32 cellular contexts compared by ENCODE assay signal in genomic region chr5:38342261-38342660, GRCh38.
A peak's percentile ranks its signal among the peaks of the same experiment; 100 is the strongest.
DNase-seq lines count a peak whose midpoint lies in the region; ATAC-seq and TF ChIP-seq lines count a peak whose summit lies in the region.
"Had no signal": no experiment of that assay in that cellular context is flagged by ENCODE, and none has a peak within 500 bp of the region (broad histone marks: within the 10 kb centered on the region; RNA-seq: fewer than 3 reads in every experiment).

No MANE protein-coding gene starts in this region.

- WGBS in SK-N-SH (ENCODE audit: low lambda C conversion rate) = 9% methylated on average over 2 of the region's 2 CpGs
- 9 to 83% methylated on average over 1 to 2 of the region's 2 CpGs for WGBS in endodermal cell (ENCODE audit: insufficient coverage in 1 of 2, insufficient read length in 1 of 2), 2 experiments
- no CpG with 5 or more reads among the region's 2 CpGs for WGBS in mesendoderm (ENCODE audit: extremely low coverage, insufficient coverage, low lambda C conversion rate)

- H3K27ac Mint-ChIP-seq in endodermal cell = peak overlapping the region; percentile 95
- H3K27ac Mint-ChIP-seq: B cell; CD14-positive monocyte; CD4-positive, alpha-beta memory T cell; CD4-positive, alpha-beta T cell; CD4-positive, CD25-positive, alpha-beta regulatory T cell; CD8-positive, alpha-beta memory T cell; CD8-positive, alpha-beta T cell had no signal

- H3K23ac ChIP-seq in mesendoderm (ENCODE audit: low read length) = no peak overlapping the region

- H3K56ac ChIP-seq in mesendoderm (ENCODE audit: low read length) = peak overlapping the region; percentile 73

- H3K27ac ChIP-seq in SK-N-SH (ENCODE audit: low read depth in 2 of 2, low read length in 1 of 2) (no peak overlapping the region), endodermal cell (ENCODE audit: low read depth, low read length) (no peak overlapping the region), mesendoderm (ENCODE audit: low read depth, low read length) (peak overlapping the region; percentile 68)
- H3K27ac ChIP-seq: 22Rv1; A549; BLaER1; BLaER1 treated with 17β-estradiol and CSF1 and Interleukin-3, amounts not matched to agents 10 nM and 100 nM; C4-2B had no signal

- ATAC-seq in SK-N-SH treated with all-trans-retinoic acid at 6 μM for 48 hours (no peak), GM21423 (IDR thresholded peaks at IDR 0.05; ENCODE audit: unreplicated experiment) (no peak), GM19467 (IDR thresholded peaks at IDR 0.05; ENCODE audit: unreplicated experiment) (no peak)
- ATAC-seq: A549; CD8-positive, alpha-beta T cell had no signal

- H3K4me3 Mint-ChIP-seq in endodermal cell = peak overlapping the region; percentile 82
- H3K4me3 Mint-ChIP-seq: B cell; CD14-positive monocyte; CD4-positive, alpha-beta memory T cell; CD4-positive, alpha-beta T cell; CD4-positive, CD25-positive, alpha-beta regulatory T cell; CD8-positive, alpha-beta memory T cell; CD8-positive, alpha-beta T cell had no signal

- TF ChIP-seq CTCF in SK-N-SH (IDR thresholded peaks at IDR 0.05) (no peak), endodermal cell (conservative IDR thresholded peaks at IDR 0.05) (no peak)

- no peaks in the 10 kb centered on the region for H3K79me1 ChIP-seq in mesendoderm (ENCODE audit: low read length)

- TF ChIP-seq RAD21 in SK-N-SH (IDR thresholded peaks at IDR 0.05; ENCODE audit: low read length) = no peak

- no peak overlapping the region for H3K4me2 ChIP-seq in SK-N-SH
- peak overlapping the region; percentile 4 for H3K4me2 ChIP-seq in mesendoderm (ENCODE audit: low read length)
- H3K4me2 ChIP-seq: A549; BLaER1; BLaER1 treated with 17β-estradiol and CSF1 and Interleukin-3, amounts not matched to agents 10 nM and 100 nM had no signal

- CTCF ChIA-PET in SK-N-SH (lab: Yijun Ruan, JAX) = interaction anchor here (0.7 to 1.5 kb wide), 5 partner anchors 22 to 99 kb away, joined by 3 to 6 read pairs (median 3); no protein-coding TSS in a partner anchor

- H3K9ac ChIP-seq in SK-N-SH = no peak overlapping the region
- H3K9ac ChIP-seq in endodermal cell (ENCODE audit: extremely low read depth, low read length, poor library complexity, severe bottlenecking) = no peak overlapping the region
- H3K9ac ChIP-seq in mesendoderm (ENCODE audit: low read length) = peak overlapping the region; percentile 30
- H3K9ac ChIP-seq: BLaER1; BLaER1 treated with 17β-estradiol and CSF1 and Interleukin-3, amounts not matched to agents 10 nM and 100 nM had no signal

- no peak overlapping the region for H3K4ac ChIP-seq in mesendoderm (ENCODE audit: low read depth, low read length)

- H3K9me2 ChIP-seq in SK-N-SH = no peaks in the 10 kb centered on the region

- no peak overlapping the region for H4K8ac ChIP-seq in mesendoderm (ENCODE audit: low read depth, low read length)

- H3K9me3 ChIP-seq in SK-N-SH = no peaks in the 10 kb centered on the region
- H3K9me3 ChIP-seq in endodermal cell (ENCODE audit: control insufficient read depth, low read length) = peaks cover 8% of the 10 kb centered on the region
- H3K9me3 ChIP-seq: A549; BE2C; BLaER1; BLaER1 treated with 17β-estradiol and CSF1 and Interleukin-3, amounts not matched to agents 10 nM and 100 nM; Caco-2 had no signal

- no peak overlapping the region for H2AK5ac ChIP-seq in mesendoderm (ENCODE audit: low read length)

- H3K18ac ChIP-seq in mesendoderm (ENCODE audit: low read length) = no peak overlapping the region

- no peak overlapping the region for H3K4me3 ChIP-seq in SK-N-SH (ENCODE audit: low read depth in 2 of 2, low read length in 1 of 2)
- peak overlapping the region; percentile 99 for H3K4me3 ChIP-seq in endodermal cell (ENCODE audit: low read length)
- H3K4me3 ChIP-seq in mesendoderm (ENCODE audit: low read length) = no peak overlapping the region
- H3K4me3 ChIP-seq: A549; BLaER1; BLaER1 treated with 17β-estradiol and CSF1 and Interleukin-3, amounts not matched to agents 10 nM and 100 nM had no signal

- no peaks in the 10 kb centered on the region for H4K20me1 ChIP-seq in SK-N-SH (ENCODE audit: insufficient read depth)
- H4K20me1 ChIP-seq: BLaER1; BLaER1 treated with 17β-estradiol and CSF1 and Interleukin-3, amounts not matched to agents 10 nM and 100 nM had no signal

- no peak overlapping the region for H4K5ac ChIP-seq in mesendoderm (ENCODE audit: low read length)

- H3K9me3 Mint-ChIP-seq in endodermal cell = peaks cover 7% of the 10 kb centered on the region
- H3K9me3 Mint-ChIP-seq: CD4-positive, alpha-beta T cell; CD4-positive, CD25-positive, alpha-beta regulatory T cell; CD8-positive, alpha-beta memory T cell; CD8-positive, alpha-beta T cell had no signal

- H2AFZ ChIP-seq in SK-N-SH (ENCODE audit: low read depth) = no peak overlapping the region

- H3K36me3 Mint-ChIP-seq in endodermal cell (ENCODE audit: low read depth) = peaks cover 39% of the 10 kb centered on the region
- H3K36me3 Mint-ChIP-seq: CD14-positive monocyte; CD4-positive, alpha-beta memory T cell; CD4-positive, CD25-positive, alpha-beta regulatory T cell; CD8-positive, alpha-beta memory T cell; CD8-positive, alpha-beta T cell had no signal

- peaks cover 43% of the 10 kb centered on the region for H3K4me1 Mint-ChIP-seq in endodermal cell
- H3K4me1 Mint-ChIP-seq: B cell; CD14-positive monocyte; CD8-positive, alpha-beta memory T cell had no signal

- H3K27me3 Mint-ChIP-seq in endodermal cell (ENCODE audit: insufficient read depth) = no peaks in the 10 kb centered on the region

- H3K36me3 ChIP-seq in SK-N-SH (replicated peaks in 1 of 2; ENCODE audit: control insufficient read depth in 1 of 2, insufficient read depth in 2 of 2, low read length in 1 of 2) (no peaks in the 10 kb centered on the region), endodermal cell (ENCODE audit: control insufficient read depth, insufficient read depth, low read length) (peaks cover 37% of the 10 kb centered on the region), mesendoderm (ENCODE audit: control insufficient read depth, insufficient read depth, low read length) (peaks cover 7% of the 10 kb centered on the region)
- H3K36me3 ChIP-seq: BE2C; BLaER1; BLaER1 treated with 17β-estradiol and CSF1 and Interleukin-3, amounts not matched to agents 10 nM and 100 nM had no signal

- no peaks in the 10 kb centered on the region for H3F3A ChIP-seq in SK-N-SH (replicated peaks; ENCODE audit: insufficient read depth)

- H3K27me3 ChIP-seq in SK-N-SH (ENCODE audit: insufficient read depth) (no peaks in the 10 kb centered on the region), endodermal cell (ENCODE audit: control insufficient read depth, insufficient read depth, low read length, poor library complexity, severe bottlenecking) (no peaks in the 10 kb centered on the region), mesendoderm (ENCODE audit: insufficient read depth, low read length, poor library complexity) (no peaks in the 10 kb centered on the region)
- H3K27me3 ChIP-seq: BE2C; BLaER1; BLaER1 treated with 17β-estradiol and CSF1 and Interleukin-3, amounts not matched to agents 10 nM and 100 nM had no signal

- DNase-seq in SK-N-SH (no peak), endodermal cell (no peak), mesendoderm (peak; percentile 90)
- DNase-seq: 8988T; ACHN; AML-193; BE2C; C1 segment of cervical spinal cord; Caco-2; Calu3; CD4-positive, alpha-beta memory T cell; CD4-positive, alpha-beta T cell; CD4-positive, CD25-positive, alpha-beta regulatory T cell; CD8-positive, alpha-beta memory T cell; CD8-positive, alpha-beta T cell; COR-L47; DMS 273 treated with DMSO at 0.1 percent for 48 hours; DMS153; DMS79; DMS79 treated with DMSO at 0.1 percent for 48 hours; DND-41; EL had no signal

- H3K4me1 ChIP-seq in SK-N-SH (ENCODE audit: control insufficient read depth in 1 of 2, insufficient read depth in 2 of 2, low read depth in 1 of 2, low read length in 1 of 2) (peaks cover 0 to 9% of the 10 kb centered on the region in 2 experiments; a peak in 2 of 4 replicates), endodermal cell (ENCODE audit: control insufficient read depth, insufficient read depth, low read length) (no peaks in the 10 kb centered on the region), mesendoderm (ENCODE audit: control insufficient read depth, low read depth, low read length) (peaks cover 11% of the 10 kb centered on the region)
- H3K4me1 ChIP-seq: A549, BLaER1, Caco-2 had no signal

- TF ChIP-seq EP300 in SK-N-SH (IDR thresholded peaks at IDR 0.05; ENCODE audit: borderline replicate concordance in 1 of 2, low read depth in 1 of 2, low read length in 1 of 2) = no peak

- peak overlapping the region; percentile 80 for H2BK5ac ChIP-seq in mesendoderm (ENCODE audit: low read length)

- H3K79me2 ChIP-seq in SK-N-SH (ENCODE audit: insufficient read depth) (no peaks in the 10 kb centered on the region), mesendoderm (ENCODE audit: control insufficient read depth, insufficient read depth, low read length) (peaks cover 27% of the 10 kb centered on the region)

- POLR2A ChIA-PET in SK-N-SH (lab: Yijun Ruan, JAX) = no interaction called here

- H2BK15ac ChIP-seq in mesendoderm (replicated peaks; ENCODE audit: low read depth) = no peak overlapping the region

- no peak overlapping the region for H2BK120ac ChIP-seq in mesendoderm (ENCODE audit: low read depth, low read length)

TF ChIP-seq in SK-N-SH, 30 proteins besides CTCF, POLR2A, EP300 and RAD21:
- TF ChIP-seq GABPA (IDR thresholded peaks at IDR 0.05; ENCODE audit: low read depth) (no peak), GATA2 (CRISPR knock-in tag; IDR thresholded peaks at IDR 0.05) (peak; percentile 22; the same call in 1 of the 2 replicates)

TF ChIP-seq in SK-N-SH treated with all-trans-retinoic acid at 6 μM for 48 hours, 23 proteins besides CTCF, POLR2A, EP300 and RAD21 (continues in another document):
- no peak for TF ChIP-seq TSHZ2 (CRISPR knock-in tag; IDR thresholded peaks at IDR 0.05)
